ENCODE assay signal across 1 cellular context in the genomic region with DNA sequence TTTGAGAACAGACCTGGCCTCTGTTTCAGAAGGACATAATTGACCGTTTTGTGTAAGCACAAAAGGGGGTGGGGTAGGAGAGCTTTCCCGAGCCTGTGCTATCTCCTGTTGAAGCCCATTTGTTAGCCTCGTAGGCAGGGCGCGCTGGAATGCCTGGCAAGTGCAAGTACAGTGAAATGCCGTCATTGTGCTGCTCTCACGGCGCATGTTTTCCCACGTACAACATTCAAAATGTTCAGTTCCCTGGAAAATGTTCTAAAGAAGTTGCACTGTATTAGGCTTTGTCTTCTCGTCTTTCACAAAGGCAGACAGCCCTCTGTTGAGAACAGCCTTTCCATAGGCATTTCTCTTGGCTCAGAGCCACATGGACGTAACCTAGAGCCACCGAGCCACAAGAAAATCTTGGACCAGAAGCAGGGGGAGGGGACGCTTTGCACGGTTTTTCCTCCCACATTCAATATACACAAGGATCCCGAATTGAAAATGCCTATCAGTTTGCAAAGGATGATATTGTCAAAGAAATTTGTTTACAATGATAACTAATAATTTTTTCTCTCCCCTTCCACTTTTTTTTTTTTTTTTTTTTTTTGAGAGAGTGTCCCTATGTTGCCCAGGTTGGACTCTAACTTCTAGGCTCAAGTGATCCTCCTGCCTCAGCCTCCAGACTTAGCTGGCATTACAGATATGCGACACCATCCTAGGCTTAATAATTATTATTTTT.
A peak's percentile ranks its signal among the peaks of the same experiment; 100 is the strongest.
TF ChIP-seq lines count a peak whose summit lies in the region.

No MANE protein-coding gene starts in this region.

TF ChIP-seq in HEK293, 187 proteins besides CTCF, POLR2A, EP300 and RAD21 (continued from another document):
- TF ChIP-seq, protein P1, sequence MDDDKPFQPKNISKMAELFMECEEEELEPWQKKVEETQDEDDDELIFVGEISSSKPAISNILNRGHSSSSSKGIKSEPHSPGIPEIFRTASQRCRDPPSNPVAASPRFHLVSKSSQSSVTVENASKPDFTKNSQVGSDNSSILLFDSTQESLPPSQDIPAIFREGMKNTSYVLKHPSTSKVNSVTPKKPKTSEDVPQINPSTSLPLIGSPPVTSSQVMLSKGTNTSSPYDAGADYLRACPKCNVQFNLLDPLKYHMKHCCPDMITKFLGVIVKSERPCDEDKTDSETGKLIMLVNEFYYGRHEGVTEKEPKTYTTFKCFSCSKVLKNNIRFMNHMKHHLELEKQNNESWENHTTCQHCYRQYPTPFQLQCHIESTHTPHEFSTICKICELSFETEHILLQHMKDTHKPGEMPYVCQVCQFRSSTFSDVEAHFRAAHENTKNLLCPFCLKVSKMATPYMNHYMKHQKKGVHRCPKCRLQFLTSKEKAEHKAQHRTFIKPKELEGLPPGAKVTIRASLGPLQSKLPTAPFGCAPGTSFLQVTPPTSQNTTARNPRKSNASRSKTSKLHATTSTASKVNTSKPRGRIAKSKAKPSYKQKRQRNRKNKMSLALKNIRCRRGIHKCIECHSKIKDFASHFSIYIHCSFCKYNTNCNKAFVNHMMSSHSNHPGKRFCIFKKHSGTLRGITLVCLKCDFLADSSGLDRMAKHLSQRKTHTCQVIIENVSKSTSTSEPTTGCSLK (tag by site-specific recombination; IDR thresholded peaks at IDR 0.05) = no peak
- TF ChIP-seq KLF9 (tag by site-specific recombination; IDR thresholded peaks at IDR 0.05; ENCODE audit: low read depth) (peak; percentile 42; the same call in 1 of the 2 replicates), ZNF2 (tag by site-specific recombination; IDR thresholded peaks at IDR 0.05) (0 out of 2 replicates have a peak, but pooled peaks have one; percentile 46)
